ENCODE assay signal across 10 cellular contexts in genomic region chr13:113122571-113123225, GRCh38. TPM values are rescaled to one million over a fixed set of nuclear protein-coding genes. Genes with fewer than 3 reads are reported as not detected.
DNase-seq lines count a peak whose midpoint lies in the region; ATAC-seq, FAIRE-seq and TF ChIP-seq lines count a peak whose summit lies in the region.
"Had no signal": no experiment of that assay in that cellular context is flagged by ENCODE, and none has a peak within 500 bp of the region (broad histone marks: within the 10 kb centered on the region; RNA-seq: fewer than 3 reads in every experiment).

TSS of gene F10 (plus strand) at chr13:113122799. CDS start at chr13:113122856, 57 bp downstream.

- TF ChIP-seq CTCF in transverse colon (IDR thresholded peaks at IDR 0.05) = peak in 3 of 5 experiments; percentile 5 to 57 (median 24)

- no peak within 1 kb of the TSS for H2AK5ac ChIP-seq in mesendoderm (ENCODE audit: low read length)

- no peak for TF ChIP-seq EP300 in transverse colon (IDR thresholded peaks at IDR 0.05; ENCODE audit: low read depth)

- FAIRE-seq in endometrium (lab: Jason Lieb, UNC) = peak; percentile 26

- TF ChIP-seq POLR2A in transverse colon (IDR thresholded peaks at IDR 0.05) = no peak

- H3K27me3 ChIP-seq in mesendoderm (ENCODE audit: insufficient read depth, low read length, poor library complexity) (no peaks in the 10 kb centered on the region), transverse colon (no peaks in the 10 kb centered on the region)

- no CpG with 5 or more reads among the region's 22 CpGs for WGBS in mesendoderm (ENCODE audit: extremely low coverage, insufficient coverage, low lambda C conversion rate)
- 16 to 40% methylated on average over 5 to 21 of the region's 22 CpGs for WGBS in transverse colon (ENCODE audit: low coverage in 1 of 2), 2 donors

- in situ Hi-C loops in transverse colon (cut with MboI; ENCODE audit: low pct_ligation_motif_present in 1 of 4, low pct_unique_long_range_greater_than_20kb in 1 of 4, low sequenced_read_pairs in 3 of 4) = no loop called here

- H3K23ac ChIP-seq in mesendoderm (ENCODE audit: low read length) = peak within 1 kb of the TSS; percentile 66

- intact Hi-C loops in transverse colon (cut with DNase I; ENCODE audit: low total_unique reads) = no loop called here

- no peak within 1 kb of the TSS for H3K4me2 ChIP-seq in mesendoderm (ENCODE audit: low read length)

- no peak within 1 kb of the TSS for H2BK120ac ChIP-seq in mesendoderm (ENCODE audit: low read depth, low read length)

- H2BK15ac ChIP-seq in mesendoderm (replicated peaks; ENCODE audit: low read depth) = no peak within 1 kb of the TSS

- no peak within 1 kb of the TSS for H2BK5ac ChIP-seq in mesendoderm (ENCODE audit: low read length)

- no peaks in the 10 kb centered on the region for H3K79me2 ChIP-seq in mesendoderm (ENCODE audit: control insufficient read depth, insufficient read depth, low read length)

- H3K56ac ChIP-seq in mesendoderm (ENCODE audit: low read length) = peak within 1 kb of the TSS; percentile 78

- peak within 1 kb of the TSS; percentile 32 for H3K9ac ChIP-seq in mesendoderm (ENCODE audit: low read length)

- H3K27ac ChIP-seq in mesendoderm (ENCODE audit: low read depth, low read length) (no peak within 1 kb of the TSS), transverse colon (peak within 1 kb of the TSS in 3 of 4 donors; percentile 13 to 30 (median 21))
- H3K27ac ChIP-seq: 22Rv1, neutrophil had no signal

- H3K9me3 ChIP-seq in transverse colon = no peaks in the 10 kb centered on the region
- H3K9me3 ChIP-seq: neutrophil had no signal

- DNase-seq in DMS53 (lab: John Stamatoyannopoulos, UW) = peak; percentile 58
- no peak for DNase-seq in DMS53 treated with DMSO at 0.1 percent for 48 hours (lab: John Stamatoyannopoulos, UW; ENCODE audit: unreplicated experiment)
- peak; percentile 83 for DNase-seq in mesendoderm
- DNase-seq in transverse colon = peak; percentile 78
- no peak for DNase-seq in UCSD-AML1 (lab: John Stamatoyannopoulos, UW; ENCODE audit: unreplicated experiment)
- no peak for DNase-seq in activated naive CD4-positive, alpha-beta T cell treated with Interleukin-2 at 50 U/mL for 16 hours

- H4K8ac ChIP-seq in mesendoderm (ENCODE audit: low read depth, low read length) = no peak within 1 kb of the TSS

- H3K4me3 ChIP-seq in mesendoderm (ENCODE audit: low read length) (no peak within 1 kb of the TSS), transverse colon (peak within 1 kb of the TSS in 1 of 4 donors; percentile 1)

- peaks cover 2% of the 10 kb centered on the region for H3K4me1 ChIP-seq in mesendoderm (ENCODE audit: control insufficient read depth, low read depth, low read length)
- H3K4me1 ChIP-seq in transverse colon = peaks cover 0 to 7% (median 0%) of the 10 kb centered on the region in 4 donors

- ATAC-seq in GM18858 (IDR thresholded peaks at IDR 0.05; ENCODE audit: unreplicated experiment) = no peak

- no peaks in the 10 kb centered on the region for H3K36me3 ChIP-seq in mesendoderm (ENCODE audit: control insufficient read depth, insufficient read depth, low read length)
- no peaks in the 10 kb centered on the region for H3K36me3 ChIP-seq in transverse colon
- H3K36me3 ChIP-seq: neutrophil had no signal

- H4K5ac ChIP-seq in mesendoderm (ENCODE audit: low read length) = no peak within 1 kb of the TSS

- no peak within 1 kb of the TSS for H3K4ac ChIP-seq in mesendoderm (ENCODE audit: low read depth, low read length)

- no peaks in the 10 kb centered on the region for H3K79me1 ChIP-seq in mesendoderm (ENCODE audit: low read length)

- no peak within 1 kb of the TSS for H3K18ac ChIP-seq in mesendoderm (ENCODE audit: low read length)

RNA-seq across cellular contexts. Expression of gene F10, which starts in this region (rescaled TPM):
- 0.62 TPM for polyA plus RNA-seq in mesendoderm (2013, experiment 1 of 2)
- polyA plus RNA-seq in mesendoderm (2013, experiment 2 of 2) = 0.45 TPM
- 1 to 10 TPM in 3 of 4 donors, under 1 TPM in 1; 0.60 to 4.6 (median 3.4) TPM for total RNA-seq in transverse colon

Comparison
In these comparisons a context has a peak if more than half of its experiments do, and no peak if none do; other contexts are left out.
1. DNase-seq: peak in DMS53 (single experiment), mesendoderm (single experiment) and transverse colon (single experiment); none in DMS53 treated with DMSO at 0.1 percent for 48 hours (single experiment), UCSD-AML1 (single experiment) and activated naive CD4-positive, alpha-beta T cell treated with Interleukin-2 at 50 U/mL for 16 hours (single experiment).